26 cellular contexts compared by ENCODE assay signal in genomic region chr5:128966846-128967245, GRCh38. TPM values are rescaled to one million over a fixed set of nuclear protein-coding genes. Genes with fewer than 3 reads are reported as not detected.
"Had no signal": no experiment of that assay in that cellular context is flagged by ENCODE, and none has a peak within 500 bp of the region (broad histone marks: within the 10 kb centered on the region; RNA-seq: fewer than 3 reads in every experiment).

No MANE protein-coding gene starts in this region.

- DNase-seq: activated CD4-positive, alpha-beta T cell treated with anti-CD3 and anti-CD28 coated beads for 4 hours; activated CD4-positive, alpha-beta T cell treated with anti-CD3 and anti-CD28 coated beads, Interleukin-2, amount 50 U/mL, for 48 hours; activated CD4-positive, CD25-positive, alpha-beta regulatory T cell; activated CD8-positive, alpha-beta memory T cell treated with anti-CD3 and anti-CD28 coated beads, Interleukin-2, amount 50 U/mL, for 48 hours; activated naive CD4-positive, alpha-beta T cell; activated T-cell treated with anti-CD3 and anti-CD28 coated beads, Interleukin-2, amount 50 U/mL, for 4 hours; adrenal gland; cortex of kidney; foreskin melanocyte; islet precursor cell; midbrain; occipital lobe; stimulated activated CD4-positive, alpha-beta T cell treated with anti-CD3 and anti-CD28 coated beads, Interleukin-2, amount 100 ng/mL, for 48 hours; stimulated activated naive CD4-positive, alpha-beta T cell; T1000 had no signal

- H3K4me3 ChIP-seq: adrenal gland, ascending aorta, lung, thoracic aorta, upper lobe of left lung had no signal

- H3K27me3 ChIP-seq: ascending aorta had no signal

- H3K27ac Mint-ChIP-seq: activated naive CD8-positive, alpha-beta T cell; activated T-helper 2 cell treated with anti-CD3 and anti-CD28 coated beads, Interferon-gamma antibody, Interleukin-2, Interleukin-4, amounts not matched to agents 10 μg/mL and 5 μg/mL and 100 μg/mL, durations not matched to agents 14 hours and 24 hours and 36 hours; natural killer cell treated with Interleukin-12 subunit alpha and Interleukin-12 subunit beta and Interleukin-15 and Interleukin-18, amount 100 ng/mL, for 72 hours had no signal

- H3K36me3 Mint-ChIP-seq: activated naive CD8-positive, alpha-beta T cell had no signal

- H3K9me3 Mint-ChIP-seq: activated T-cell treated with anti-CD3 and anti-CD28 coated beads, Interleukin-2, amount 50 U/mL, for 4 hours had no signal

- H3K27ac ChIP-seq: adrenal gland, ascending aorta, thoracic aorta, upper lobe of left lung had no signal

- H3K36me3 ChIP-seq: adrenal gland, ascending aorta, thoracic aorta, upper lobe of left lung had no signal

- H3K4me3 Mint-ChIP-seq: activated naive CD8-positive, alpha-beta T cell; activated T-cell treated with anti-CD3 and anti-CD28 coated beads, Interleukin-2, amount 50 U/mL, for 4 hours; natural killer cell treated with Interleukin-12 subunit alpha and Interleukin-12 subunit beta and Interleukin-15 and Interleukin-18, amount 100 ng/mL, for 72 hours had no signal

- H3K4me1 ChIP-seq: adrenal gland, ascending aorta had no signal

- H3K9me3 ChIP-seq: adrenal gland, ascending aorta, thoracic aorta, upper lobe of left lung had no signal

- ATAC-seq: activated T-cell treated with anti-CD3 and anti-CD28 coated beads, Interleukin-2, amount 50 U/mL, for 4 hours; natural killer cell treated with Interleukin-12 subunit alpha and Interleukin-12 subunit beta and Interleukin-15 and Interleukin-18, amount 100 ng/mL, for 72 hours had no signal

RNA-seq across cellular contexts. Expression of gene SLC27A6, which starts 1.6 kb away (rescaled TPM):
- total RNA-seq: activated CD8-positive, alpha-beta memory T cell treated with anti-CD3 and anti-CD28 coated beads for 36 hours; activated T-cell treated with anti-CD3 and anti-CD28 coated beads, Interleukin-2, amount 50 U/mL, for 4 hours; activated T-helper 2 cell treated with anti-CD3 and anti-CD28 coated beads, Interferon-gamma antibody, Interleukin-2, Interleukin-4, amounts not matched to agents 10 μg/mL and 5 μg/mL and 100 μg/mL, durations not matched to agents 14 hours and 24 hours and 36 hours; epithelial cell of proximal tubule; natural killer cell treated with Interleukin-12 subunit alpha and Interleukin-12 subunit beta and Interleukin-15 and Interleukin-18, amount 100 ng/mL, for 72 hours; SK-MEL-5; T-helper 1 cell treated with Interleukin-12 subunit alpha and Interleukin-12 subunit beta and Interleukin-4 antibody, amounts not matched to agents 30 ng/mL and 1 ng/mL, for 36 hours had no signal
